ENCODE assay signal across 1 cellular context in the genomic region with DNA sequence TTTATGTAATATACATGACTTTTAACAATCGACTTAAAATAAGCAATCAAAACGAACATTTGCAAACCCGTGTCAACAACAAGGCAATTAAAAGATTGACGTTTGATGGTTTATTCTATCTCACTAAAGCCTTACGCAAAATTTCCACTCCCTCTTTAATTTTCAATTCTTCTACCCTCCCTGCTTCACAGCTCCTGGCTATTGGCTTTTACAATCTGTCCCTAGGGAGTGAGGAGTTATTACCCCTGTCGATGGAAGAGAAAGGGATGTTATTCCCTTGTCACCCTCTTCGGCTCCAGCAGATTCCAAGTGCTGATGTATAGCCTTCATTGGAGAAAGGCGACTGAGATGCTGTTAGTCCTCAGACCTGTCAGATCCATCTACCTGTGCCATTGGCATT.
TF ChIP-seq lines count a peak whose summit lies in the region.

No MANE protein-coding gene starts in this region.

TF ChIP-seq in GM23338, 12 proteins besides CTCF, POLR2A, EP300 and RAD21 (continued from another document):
- TF ChIP-seq, protein P1, sequence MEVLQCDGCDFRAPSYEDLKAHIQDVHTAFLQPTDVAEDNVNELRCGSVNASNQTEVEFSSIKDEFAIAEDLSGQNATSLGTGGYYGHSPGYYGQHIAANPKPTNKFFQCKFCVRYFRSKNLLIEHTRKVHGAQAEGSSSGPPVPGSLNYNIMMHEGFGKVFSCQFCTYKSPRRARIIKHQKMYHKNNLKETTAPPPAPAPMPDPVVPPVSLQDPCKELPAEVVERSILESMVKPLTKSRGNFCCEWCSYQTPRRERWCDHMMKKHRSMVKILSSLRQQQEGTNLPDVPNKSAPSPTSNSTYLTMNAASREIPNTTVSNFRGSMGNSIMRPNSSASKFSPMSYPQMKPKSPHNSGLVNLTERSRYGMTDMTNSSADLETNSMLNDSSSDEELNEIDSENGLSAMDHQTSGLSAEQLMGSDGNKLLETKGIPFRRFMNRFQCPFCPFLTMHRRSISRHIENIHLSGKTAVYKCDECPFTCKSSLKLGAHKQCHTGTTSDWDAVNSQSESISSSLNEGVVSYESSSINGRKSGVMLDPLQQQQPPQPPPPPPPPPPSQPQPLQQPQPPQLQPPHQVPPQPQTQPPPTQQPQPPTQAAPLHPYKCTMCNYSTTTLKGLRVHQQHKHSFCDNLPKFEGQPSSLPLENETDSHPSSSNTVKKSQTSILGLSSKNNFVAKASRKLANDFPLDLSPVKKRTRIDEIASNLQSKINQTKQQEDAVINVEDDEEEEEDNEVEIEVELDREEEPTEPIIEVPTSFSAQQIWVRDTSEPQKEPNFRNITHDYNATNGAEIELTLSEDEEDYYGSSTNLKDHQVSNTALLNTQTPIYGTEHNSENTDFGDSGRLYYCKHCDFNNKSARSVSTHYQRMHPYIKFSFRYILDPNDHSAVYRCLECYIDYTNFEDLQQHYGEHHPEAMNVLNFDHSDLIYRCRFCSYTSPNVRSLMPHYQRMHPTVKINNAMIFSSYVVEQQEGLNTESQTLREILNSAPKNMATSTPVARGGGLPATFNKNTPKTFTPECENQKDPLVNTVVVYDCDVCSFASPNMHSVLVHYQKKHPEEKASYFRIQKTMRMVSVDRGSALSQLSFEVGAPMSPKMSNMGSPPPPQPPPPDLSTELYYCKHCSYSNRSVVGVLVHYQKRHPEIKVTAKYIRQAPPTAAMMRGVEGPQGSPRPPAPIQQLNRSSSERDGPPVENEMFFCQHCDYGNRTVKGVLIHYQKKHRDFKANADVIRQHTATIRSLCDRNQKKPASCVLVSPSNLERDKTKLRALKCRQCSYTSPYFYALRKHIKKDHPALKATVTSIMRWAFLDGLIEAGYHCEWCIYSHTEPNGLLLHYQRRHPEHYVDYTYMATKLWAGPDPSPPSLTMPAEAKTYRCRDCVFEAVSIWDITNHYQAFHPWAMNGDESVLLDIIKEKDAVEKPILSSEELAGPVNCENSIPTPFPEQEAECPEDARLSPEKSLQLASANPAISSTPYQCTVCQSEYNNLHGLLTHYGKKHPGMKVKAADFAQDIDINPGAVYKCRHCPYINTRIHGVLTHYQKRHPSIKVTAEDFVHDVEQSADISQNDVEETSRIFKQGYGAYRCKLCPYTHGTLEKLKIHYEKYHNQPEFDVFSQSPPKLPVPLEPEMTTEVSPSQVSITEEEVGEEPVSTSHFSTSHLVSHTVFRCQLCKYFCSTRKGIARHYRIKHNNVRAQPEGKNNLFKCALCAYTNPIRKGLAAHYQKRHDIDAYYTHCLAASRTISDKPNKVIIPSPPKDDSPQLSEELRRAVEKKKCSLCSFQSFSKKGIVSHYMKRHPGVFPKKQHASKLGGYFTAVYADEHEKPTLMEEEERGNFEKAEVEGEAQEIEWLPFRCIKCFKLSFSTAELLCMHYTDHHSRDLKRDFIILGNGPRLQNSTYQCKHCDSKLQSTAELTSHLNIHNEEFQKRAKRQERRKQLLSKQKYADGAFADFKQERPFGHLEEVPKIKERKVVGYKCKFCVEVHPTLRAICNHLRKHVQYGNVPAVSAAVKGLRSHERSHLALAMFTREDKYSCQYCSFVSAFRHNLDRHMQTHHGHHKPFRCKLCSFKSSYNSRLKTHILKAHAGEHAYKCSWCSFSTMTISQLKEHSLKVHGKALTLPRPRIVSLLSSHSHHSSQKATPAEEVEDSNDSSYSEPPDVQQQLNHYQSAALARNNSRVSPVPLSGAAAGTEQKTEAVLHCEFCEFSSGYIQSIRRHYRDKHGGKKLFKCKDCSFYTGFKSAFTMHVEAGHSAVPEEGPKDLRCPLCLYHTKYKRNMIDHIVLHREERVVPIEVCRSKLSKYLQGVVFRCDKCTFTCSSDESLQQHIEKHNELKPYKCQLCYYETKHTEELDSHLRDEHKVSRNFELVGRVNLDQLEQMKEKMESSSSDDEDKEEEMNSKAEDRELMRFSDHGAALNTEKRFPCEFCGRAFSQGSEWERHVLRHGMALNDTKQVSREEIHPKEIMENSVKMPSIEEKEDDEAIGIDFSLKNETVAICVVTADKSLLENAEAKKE (CRISPR knock-in tag; IDR thresholded peaks at IDR 0.05), result no peak
- no peak for TF ChIP-seq NANOG (IDR thresholded peaks at IDR 0.05; ENCODE audit: borderline replicate concordance)
TF ChIP-seq in GM23338: peak in this region for 0.
